Comparison of ENCODE assay signal across 15 cellular contexts in the genomic region with DNA sequence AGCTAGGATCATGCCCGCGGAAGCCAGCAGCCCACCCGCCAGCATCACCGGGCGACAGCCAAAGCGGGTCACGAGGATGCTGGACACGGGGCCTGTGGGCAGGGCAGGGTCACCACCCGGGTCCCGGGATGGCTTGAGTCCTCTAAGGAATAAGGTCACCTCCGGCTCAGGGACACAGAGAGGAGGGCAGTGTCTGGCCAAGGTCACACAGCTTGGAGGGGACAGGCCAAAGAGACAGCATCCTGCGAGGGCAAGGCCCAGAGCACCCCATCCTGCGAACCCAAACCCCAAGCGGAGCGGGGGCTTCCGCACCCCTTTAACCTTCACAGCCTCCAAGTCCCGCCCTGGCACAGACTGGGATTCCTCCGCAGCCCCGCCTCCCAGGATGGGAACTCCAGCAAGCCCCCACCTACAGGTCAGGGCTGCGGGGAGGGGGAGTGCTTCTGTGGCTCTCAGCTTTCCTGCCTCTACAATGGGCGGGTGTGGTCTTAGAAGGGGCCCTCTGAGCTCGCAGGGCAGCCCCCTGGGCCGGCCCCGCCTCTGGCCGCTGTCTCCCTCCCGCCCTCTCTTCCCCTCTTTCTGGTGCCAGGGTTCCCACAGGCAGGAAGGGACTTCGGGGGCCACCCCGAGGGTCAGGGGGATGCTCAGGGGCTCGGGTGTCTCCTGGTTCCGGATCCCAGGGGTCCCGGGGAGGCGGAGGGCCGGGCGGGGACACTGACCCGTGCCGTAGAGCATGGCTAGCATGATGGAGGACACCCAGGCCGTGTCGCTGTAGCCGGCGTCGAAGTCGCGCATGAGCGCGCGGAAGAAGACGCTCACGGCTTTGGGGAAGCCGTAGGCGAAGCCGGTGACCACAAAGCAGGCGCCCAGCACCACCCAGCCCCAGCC. TPM values are rescaled to one million over a fixed set of nuclear protein-coding genes. Genes with fewer than 3 reads are reported as not detected.
A peak's percentile ranks its signal among the peaks of the same experiment; 100 is the strongest.
DNase-seq lines count a peak whose midpoint lies in the region; ATAC-seq, FAIRE-seq and TF ChIP-seq lines count a peak whose summit lies in the region.
"Had no signal": no experiment of that assay in that cellular context is flagged by ENCODE, and none has a peak within 500 bp of the region (broad histone marks: within the 10 kb centered on the region; RNA-seq: fewer than 3 reads in every experiment).

No MANE protein-coding gene starts in this region.

- peaks cover 14% of the 10 kb centered on the region for H3K27me3 Mint-ChIP-seq in activated B cell treated with CpG ODN at 0.5 μM for 24 hours
- peaks cover 17 to 55% of the 10 kb centered on the region in 2 donors for H3K27me3 Mint-ChIP-seq in stimulated activated naive B cell treated with anti-CD40 and anti-IgM and Interleukin-4, amounts not matched to agents 10 μg/mL and 1 μg/mL and 100 μg/mL, for 72 hours

- DNase-seq in GM13977 (ENCODE audit: low spot score) (peak; percentile 59), activated B cell treated with CpG ODN at 0.5 μM for 24 hours (no peak), kidney (peak; percentile 78), foreskin keratinocyte (no peak), RPMI8226 (no peak)
- no peak for DNase-seq in stimulated activated naive B cell treated with anti-CD40 and anti-IgM and Interleukin-4, amounts not matched to agents 10 μg/mL and 1 μg/mL and 100 μg/mL, for 72 hours
- DNase-seq: activated T-cell treated with anti-CD3 and anti-CD28 coated beads, Interleukin-2, amount 50 U/mL, for 4 hours; DMS79; MV-4-11; stimulated activated CD4-positive, alpha-beta T cell treated with anti-CD3 and anti-CD28 coated beads, Interleukin-4, amount 100 ng/mL, for 1 hour; uterus had no signal

- no peak overlapping the region for H3K4me3 Mint-ChIP-seq in activated B cell treated with CpG ODN at 0.5 μM for 24 hours
- peak overlapping the region; percentile 25 to 50 for H3K4me3 Mint-ChIP-seq in stimulated activated naive B cell treated with anti-CD40 and anti-IgM and Interleukin-4, amounts not matched to agents 10 μg/mL and 1 μg/mL and 100 μg/mL, for 72 hours
- H3K4me3 Mint-ChIP-seq: activated T-cell treated with anti-CD3 and anti-CD28 coated beads, Interleukin-2, amount 50 U/mL, for 4 hours; nephron; T-helper 1 cell treated with Interleukin-12 subunit alpha and Interleukin-12 subunit beta and Interleukin-4 antibody, amounts not matched to agents 30 μg/mL and 1 μg/mL, for 36 hours had no signal

- intact Hi-C loops in activated B cell treated with CpG ODN at 0.5 μM for 24 hours (cut with micrococcal nuclease), result no loop called here
- intact Hi-C loops in kidney (cut with DNase I), result no loop called here

- POLR2A ChIA-PET in activated B cell treated with CpG ODN at 0.5 μM for 24 hours (lab: Charles Lee), result no interaction called here

- H3K4me3 ChIP-seq in kidney (ENCODE audit: low read length in 2 of 2), result no peak overlapping the region
- H3K4me3 ChIP-seq: HAP-1 had no signal

- no peaks in the 10 kb centered on the region for H3K36me3 Mint-ChIP-seq in activated B cell treated with CpG ODN at 0.5 μM for 24 hours (ENCODE audit: low read depth)
- H3K36me3 Mint-ChIP-seq in stimulated activated naive B cell treated with anti-CD40 and anti-IgM and Interleukin-4, amounts not matched to agents 10 μg/mL and 1 μg/mL and 100 μg/mL, for 72 hours, result peaks cover 9 to 10% of the 10 kb centered on the region in 2 donors

- H3K4me1 Mint-ChIP-seq in activated B cell treated with CpG ODN at 0.5 μM for 24 hours, result peaks cover 7% of the 10 kb centered on the region
- peaks cover 4 to 14% of the 10 kb centered on the region in 2 donors for H3K4me1 Mint-ChIP-seq in stimulated activated naive B cell treated with anti-CD40 and anti-IgM and Interleukin-4, amounts not matched to agents 10 μg/mL and 1 μg/mL and 100 μg/mL, for 72 hours
- H3K4me1 Mint-ChIP-seq: nephron had no signal

- no peak for FAIRE-seq in kidney (lab: Jason Lieb, UNC)

- TF ChIP-seq CTCF in GM13977 (IDR thresholded peaks at IDR 0.05; ENCODE audit: extremely low read depth, insufficient read depth, missing control alignments), result no peak
- TF ChIP-seq CTCF in activated B cell treated with CpG ODN at 0.5 μM for 24 hours (IDR thresholded peaks at IDR 0.05), result no peak
- no peak for TF ChIP-seq CTCF in kidney (IDR thresholded peaks at IDR 0.05; ENCODE audit: borderline replicate concordance, extremely low read depth, insufficient read depth)
- no peak for TF ChIP-seq CTCF in foreskin keratinocyte (conservative IDR thresholded peaks at IDR 0.05)

- H3K4me1 ChIP-seq in kidney (ENCODE audit: control insufficient read depth in 1 of 2, insufficient read depth in 1 of 2, low read depth in 1 of 2, low read length in 2 of 2) (peaks cover 0 to 8% of the 10 kb centered on the region in 2 donors), foreskin keratinocyte (no peaks in the 10 kb centered on the region)

- no peaks in the 10 kb centered on the region for H3K9me3 Mint-ChIP-seq in activated B cell treated with CpG ODN at 0.5 μM for 24 hours
- H3K9me3 Mint-ChIP-seq in stimulated activated naive B cell treated with anti-CD40 and anti-IgM and Interleukin-4, amounts not matched to agents 10 μg/mL and 1 μg/mL and 100 μg/mL, for 72 hours, result no peaks in the 10 kb centered on the region
- H3K9me3 Mint-ChIP-seq: activated T-cell treated with anti-CD3 and anti-CD28 coated beads, Interleukin-2, amount 50 U/mL, for 4 hours; nephron; T-helper 1 cell treated with Interleukin-12 subunit alpha and Interleukin-12 subunit beta and Interleukin-4 antibody, amounts not matched to agents 30 μg/mL and 1 μg/mL, for 36 hours had no signal

- no peak overlapping the region for H3K9ac ChIP-seq in kidney (ENCODE audit: low read length in 2 of 2)

- no peak overlapping the region for H3K27ac Mint-ChIP-seq in activated B cell treated with CpG ODN at 0.5 μM for 24 hours
- H3K27ac Mint-ChIP-seq in stimulated activated naive B cell treated with anti-CD40 and anti-IgM and Interleukin-4, amounts not matched to agents 10 μg/mL and 1 μg/mL and 100 μg/mL, for 72 hours, result no peak overlapping the region
- H3K27ac Mint-ChIP-seq: nephron; T-helper 1 cell treated with Interleukin-12 subunit alpha and Interleukin-12 subunit beta and Interleukin-4 antibody, amounts not matched to agents 30 μg/mL and 1 μg/mL, for 36 hours had no signal

- no peaks in the 10 kb centered on the region for H3K36me3 ChIP-seq in kidney (ENCODE audit: control insufficient read depth in 1 of 2, insufficient read depth in 2 of 2, low read length in 2 of 2)
- H3K36me3 ChIP-seq: HAP-1, uterus had no signal

- H3K27me3 ChIP-seq in foreskin keratinocyte, result peaks cover 28% of the 10 kb centered on the region

- H3K27ac ChIP-seq in kidney (ENCODE audit: low read depth in 2 of 2, low read length in 2 of 2) (no peak overlapping the region), foreskin keratinocyte (no peak overlapping the region)
- H3K27ac ChIP-seq: uterus had no signal

- in situ Hi-C loops in GM13977 (cut with MboI; ENCODE audit: low pct_unique_long_range_greater_than_20kb, low sequenced_read_pairs, unreplicated experiment), result no loop called here

- H3K9me3 ChIP-seq in kidney (ENCODE audit: control insufficient read depth in 1 of 2, low read length in 2 of 2), result no peaks in the 10 kb centered on the region
- H3K9me3 ChIP-seq: HAP-1, uterus had no signal

- CTCF ChIA-PET in activated B cell treated with CpG ODN at 0.5 μM for 24 hours (lab: Charles Lee), result no interaction called here

- ATAC-seq in activated B cell treated with CpG ODN at 0.5 μM for 24 hours (ENCODE audit: low read depth), result peak; percentile 23
- ATAC-seq in stimulated activated naive B cell treated with anti-CD40 and anti-IgM and Interleukin-4, amounts not matched to agents 10 μg/mL and 1 μg/mL and 100 μg/mL, for 72 hours (replicated peaks), result peak; percentile 61 to 64
- ATAC-seq in foreskin keratinocyte, result no peak
- ATAC-seq in HG02870 (IDR thresholded peaks at IDR 0.05; ENCODE audit: unreplicated experiment), result no peak

RNA-seq across cellular contexts. Expression of a gene that starts 1.8 kb away (rescaled TPM):
- total RNA-seq in activated B cell treated with CpG ODN at 0.5 μM for 24 hours (not detected in 2 replicates), kidney (0.31 TPM), foreskin keratinocyte (0.24 TPM in 1 of 2 replicates, not detected in the other)
- polyA plus RNA-seq in kidney (ENCODE audit: insufficient read depth, low read depth, low replicate concordance) (0.92 TPM), foreskin keratinocyte (0.04 and 0.24 TPM in 2 replicates)
- total RNA-seq: activated T-cell treated with anti-CD3 and anti-CD28 coated beads, Interleukin-2, amount 50 U/mL, for 4 hours had no signal

RNA-seq across cellular contexts. Expression of a gene that starts 25.0 kb away (rescaled TPM):
- total RNA-seq in activated B cell treated with CpG ODN at 0.5 μM for 24 hours (21.5 and 25.5 TPM in 2 replicates), kidney (43.4 TPM), foreskin keratinocyte (27.5 and 28.3 TPM in 2 replicates)
- polyA plus RNA-seq in kidney (ENCODE audit: insufficient read depth, low read depth, low replicate concordance) (28.4 TPM), foreskin keratinocyte (25.8 and 27.0 TPM in 2 replicates)

RNA-seq across cellular contexts. Expression of a gene that starts 28.3 kb away (rescaled TPM):
- total RNA-seq in activated B cell treated with CpG ODN at 0.5 μM for 24 hours (0.34 and 0.64 TPM in 2 replicates), kidney (9.7 TPM), foreskin keratinocyte (3.1 and 4.0 TPM in 2 replicates)
- polyA plus RNA-seq in kidney (ENCODE audit: insufficient read depth, low read depth, low replicate concordance) (27.8 TPM), foreskin keratinocyte (4.2 and 5.0 TPM in 2 replicates)

Comparison
In these comparisons a context has a peak if more than half of its experiments do, and no peak if none do; other contexts are left out.
1. DNase-seq: peak in GM13977 (single experiment) and kidney (single experiment); none in activated B cell treated with CpG ODN at 0.5 μM for 24 hours (single experiment), stimulated activated naive B cell treated with anti-CD40 and anti-IgM and Interleukin-4, amounts not matched to agents 10 μg/mL and 1 μg/mL and 100 μg/mL, for 72 hours (single experiment), foreskin keratinocyte (0 of 2) and RPMI8226 (single experiment).
2. ATAC-seq: peak in activated B cell treated with CpG ODN at 0.5 μM for 24 hours (single experiment) and stimulated activated naive B cell treated with anti-CD40 and anti-IgM and Interleukin-4, amounts not matched to agents 10 μg/mL and 1 μg/mL and 100 μg/mL, for 72 hours (2 of 2); none in foreskin keratinocyte (single experiment) and HG02870 (single experiment).